In the genomic region with DNA sequence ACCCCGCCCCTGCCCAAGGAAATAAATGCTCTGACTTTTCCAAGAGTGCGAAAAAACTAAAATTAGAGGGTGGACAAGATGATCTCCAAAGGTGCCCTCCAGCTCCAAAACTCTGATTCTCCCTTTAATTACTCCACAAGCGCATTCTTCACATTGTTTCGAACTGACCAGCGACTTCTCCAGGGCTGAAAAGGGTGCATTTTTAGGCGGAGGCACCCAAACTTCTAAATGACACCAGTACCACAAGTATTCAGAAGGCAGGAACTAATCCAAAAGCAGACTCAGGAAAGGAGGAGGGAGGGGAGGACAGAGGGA, we compare ENCODE assay signal across 8 cellular contexts. TPM values are rescaled to one million over a fixed set of nuclear protein-coding genes. Genes with fewer than 3 reads are reported as not detected.
DNase-seq lines count a peak whose midpoint lies in the region; ATAC-seq, FAIRE-seq and TF ChIP-seq lines count a peak whose summit lies in the region.

No MANE protein-coding gene starts in this region.

- CTCF ChIA-PET in HepG2 (lab: Yijun Ruan, JAX; ENCODE audit: low intra/inter-chr PET ratio, low total read pairs): no interaction called here

- peak overlapping the region; percentile 92 for H3K9ac ChIP-seq in HepG2 (ENCODE audit: insufficient read depth, low read depth, low read length)

- ATAC-seq in activated naive CD8-positive, alpha-beta T cell treated with anti-CD3 and anti-CD28 coated beads, Interleukin-2, amount 50 U/mL, for 24 hours: no peak
- ATAC-seq in HepG2: no peak
- no peak for ATAC-seq in GM21367 (IDR thresholded peaks at IDR 0.05; ENCODE audit: unreplicated experiment)

- H3K27ac ChIP-seq in HepG2 (ENCODE audit: extremely low read length, insufficient read depth, low read length) (peak overlapping the region; percentile 89), thyroid gland (peak overlapping the region; percentile 98 to 99 (median 99))

- H3K36me3 ChIP-seq in HepG2 (replicated peaks in 1 of 2; ENCODE audit: control insufficient read depth in 1 of 2, insufficient read depth in 2 of 2, low read length in 2 of 2) (no peaks in the 10 kb centered on the region), thyroid gland (no peaks in the 10 kb centered on the region)

- peak overlapping the region; percentile 22 for H3K4me3 Mint-ChIP-seq in activated T-cell treated with anti-CD3 and anti-CD28 coated beads, Interleukin-2, amount 50 U/mL, for 24 hours
- peak overlapping the region; percentile 48 for H3K4me3 Mint-ChIP-seq in activated naive CD8-positive, alpha-beta T cell treated with anti-CD3 and anti-CD28 coated beads, Interleukin-2, amount 50 U/mL, for 24 hours

- POLR2A ChIA-PET in HepG2 (lab: Yijun Ruan, JAX): interaction anchor here (0.6 to 5.4 kb wide), 10 partner anchors 9 to 170 kb away, joined by 3 to 49 read pairs (median 6); no protein-coding TSS in a partner anchor

- 59% methylated on average over 6 of the region's 6 CpGs for WGBS in HepG2 (ENCODE audit: low lambda C conversion rate)
- 29 to 30% methylated on average over 6 of the region's 6 CpGs for WGBS in thyroid gland, 2 donors

- H3K27me3 Mint-ChIP-seq in activated T-cell treated with anti-CD3 and anti-CD28 coated beads, Interleukin-2, amount 50 U/mL, for 24 hours: peaks cover 48% of the 10 kb centered on the region
- H3K27me3 Mint-ChIP-seq in activated naive CD8-positive, alpha-beta T cell treated with anti-CD3 and anti-CD28 coated beads, Interleukin-2, amount 50 U/mL, for 24 hours: peaks cover 22% of the 10 kb centered on the region

- no peak for DNase-seq in activated T-cell treated with anti-CD3 and anti-CD28 coated beads, Interleukin-2, amount 50 U/mL, for 24 hours
- DNase-seq in activated T-cell treated with anti-CD3 and anti-CD28 coated beads for 4 hours (no peak), HepG2 (ENCODE audit: low spot score) (no peak), thyroid gland (no peak), NCI-H1092 treated with DMSO at 0.1 percent for 48 hours (lab: John Stamatoyannopoulos, UW) (no peak), GM20000 (ENCODE audit: low spot score) (no peak)
- no peak for DNase-seq in activated naive CD8-positive, alpha-beta T cell treated with anti-CD3 and anti-CD28 coated beads, Interleukin-2, amount 50 U/mL, for 24 hours

- peaks cover 4% of the 10 kb centered on the region for H3K4me1 Mint-ChIP-seq in activated T-cell treated with anti-CD3 and anti-CD28 coated beads, Interleukin-2, amount 50 U/mL, for 24 hours (ENCODE audit: low read depth)
- H3K4me1 Mint-ChIP-seq in activated naive CD8-positive, alpha-beta T cell treated with anti-CD3 and anti-CD28 coated beads, Interleukin-2, amount 50 U/mL, for 24 hours: peaks cover 8% of the 10 kb centered on the region

- H3K9me3 ChIP-seq in HepG2 (ENCODE audit: low read length): no peaks in the 10 kb centered on the region
- H3K9me3 ChIP-seq in thyroid gland: no peaks in the 10 kb centered on the region

- FAIRE-seq in HepG2 (lab: Jason Lieb, UNC): no peak

- no peaks in the 10 kb centered on the region for H3K36me3 Mint-ChIP-seq in activated T-cell treated with anti-CD3 and anti-CD28 coated beads, Interleukin-2, amount 50 U/mL, for 24 hours (ENCODE audit: low read depth)
- no peaks in the 10 kb centered on the region for H3K36me3 Mint-ChIP-seq in activated naive CD8-positive, alpha-beta T cell treated with anti-CD3 and anti-CD28 coated beads, Interleukin-2, amount 50 U/mL, for 24 hours (ENCODE audit: low read depth)

- H3K4me1 ChIP-seq in HepG2 (ENCODE audit: insufficient read depth, low read length) (peaks cover 87% of the 10 kb centered on the region), thyroid gland (peaks cover 71 to 80% of the 10 kb centered on the region in 2 donors)

- H4K20me1 ChIP-seq in HepG2 (ENCODE audit: insufficient read depth, low read length): peaks cover 7% of the 10 kb centered on the region; the same call in 1 of the 2 replicates

- in situ Hi-C loops in HepG2 (cut with HindIII; ENCODE audit: extremely low pct_ligation_motif_present, low pct_unique_long_range_greater_than_20kb): loop anchor here (5.0 kb wide), 1 partner anchor 100 kb away; no protein-coding TSS in a partner anchor

- H3K4me2 ChIP-seq in HepG2 (ENCODE audit: low read depth, low read length): peak overlapping the region; percentile 97

- peak overlapping the region; percentile 69 to 93 (median 89) for H3K4me3 ChIP-seq in HepG2 (replicated peaks in 1 of 3; ENCODE audit: insufficient read depth in 1 of 3, low read depth in 2 of 3, low read length in 3 of 3)
- peak overlapping the region in 2 of 3 donors; percentile 23 to 88 for H3K4me3 ChIP-seq in thyroid gland (replicated peaks in 1 of 3)

- no peaks in the 10 kb centered on the region for H3K9me3 Mint-ChIP-seq in activated T-cell treated with anti-CD3 and anti-CD28 coated beads, Interleukin-2, amount 50 U/mL, for 24 hours
- no peaks in the 10 kb centered on the region for H3K9me3 Mint-ChIP-seq in activated naive CD8-positive, alpha-beta T cell treated with anti-CD3 and anti-CD28 coated beads, Interleukin-2, amount 50 U/mL, for 24 hours

- no peak for TF ChIP-seq RAD21 in HepG2 (CRISPR knock-in tag; IDR thresholded peaks at IDR 0.05)

- TF ChIP-seq POLR2A in HepG2 (IDR thresholded peaks at IDR 0.05; ENCODE audit: insufficient read depth in 1 of 2, low read depth in 2 of 2, low read length in 2 of 2) (no peak), thyroid gland (IDR thresholded peaks at IDR 0.05) (no peak)

- no peak for TF ChIP-seq CTCF in HepG2 (CRISPR knock-in tag; IDR thresholded peaks at IDR 0.05)
- TF ChIP-seq CTCF in thyroid gland (IDR thresholded peaks at IDR 0.05): no peak
- TF ChIP-seq CTCF in GM20000 (IDR thresholded peaks at IDR 0.05; ENCODE audit: extremely low read depth, missing control alignments): no peak

- TF ChIP-seq EP300 in HepG2 (IDR thresholded peaks at IDR 0.05; ENCODE audit: low read depth in 2 of 2, low read length in 2 of 2): no peak
- TF ChIP-seq EP300 in HepG2 (CRISPR knock-in tag; IDR thresholded peaks at IDR 0.05; ENCODE audit: borderline replicate concordance): no peak

- intact Hi-C loops in HepG2 (cut with micrococcal nuclease; ENCODE audit: unreplicated experiment): loop anchor here (1.0 to 10.0 kb wide), 4 partner anchors 9 to 212 kb away; no protein-coding TSS in a partner anchor
- intact Hi-C loops in thyroid gland (cut with DNase I): no loop called here

- no peak overlapping the region for H2AFZ ChIP-seq in HepG2 (ENCODE audit: low read length)

- BruUV-seq in HepG2 (replicated peaks; lab: Mats Ljungman, UMichigan): no TSS peak

- no peak overlapping the region for H3K27ac Mint-ChIP-seq in activated T-cell treated with anti-CD3 and anti-CD28 coated beads, Interleukin-2, amount 50 U/mL, for 24 hours
- H3K27ac Mint-ChIP-seq in activated naive CD8-positive, alpha-beta T cell treated with anti-CD3 and anti-CD28 coated beads, Interleukin-2, amount 50 U/mL, for 24 hours: no peak overlapping the region

- peaks cover 94% of the 10 kb centered on the region for H3K79me2 ChIP-seq in HepG2 (ENCODE audit: insufficient read depth, low read length)

- H3K27me3 ChIP-seq in HepG2 (ENCODE audit: control insufficient read depth in 1 of 2, insufficient read depth in 2 of 2, low read length in 2 of 2) (no peaks in the 10 kb centered on the region; a peak in 2 of 5 replicates), thyroid gland (no peaks in the 10 kb centered on the region)

TF ChIP-seq in HepG2, 621 proteins besides CTCF, POLR2A, EP300 and RAD21:
- TF ChIP-seq ZNF501 (CRISPR knock-in tag; IDR thresholded peaks at IDR 0.05) (peak; percentile 7; the same call in 1 of the 2 replicates), TOPORS (CRISPR knock-in tag; IDR thresholded peaks at IDR 0.05) (0 out of 2 replicates have a peak, but pooled peaks have one; percentile 50), CCDC6 (CRISPR knock-in tag; IDR thresholded peaks at IDR 0.05) (0 out of 2 replicates have a peak, but pooled peaks have one; percentile 32), ZNF317 (CRISPR knock-in tag; IDR thresholded peaks at IDR 0.05) (0 out of 2 replicates have a peak, but pooled peaks have one; percentile 14), ZNF207 (IDR thresholded peaks at IDR 0.05; ENCODE audit: borderline replicate concordance) (no peak), SSRP1 (CRISPR knock-in tag; IDR thresholded peaks at IDR 0.05) (0 out of 2 replicates have a peak, but pooled peaks have one; percentile 27), ZNF343 (CRISPR knock-in tag; IDR thresholded peaks at IDR 0.05) (no peak), CREM (IDR thresholded peaks at IDR 0.05) (no peak), CREM (CRISPR knock-in tag; IDR thresholded peaks at IDR 0.05) (no peak)

RNA-seq across cellular contexts. Expression of gene ZFHX3, which starts 0.8 kb away (rescaled TPM):
- 6.0 and 12.3 TPM in 2 replicates for total RNA-seq in HepG2 (2016; rRNA removed; fragmentation: Illumina TruSeq; extraction: Trizol)
- total RNA-seq in HepG2 (2016; cell fraction: cytosol; rRNA removed; fragmentation: Illumina TruSeq; extraction: Trizol; ENCODE audit: low read depth): 1.8 and 1.9 TPM in 2 replicates
- total RNA-seq in HepG2 (2016; cell fraction: insoluble cytoplasmic fraction; rRNA removed; fragmentation: Illumina TruSeq; extraction: Trizol): 5.6 and 10.6 TPM in 2 replicates
- 5.0 and 5.6 TPM in 2 replicates for total RNA-seq in HepG2 (2016; cell fraction: membrane; rRNA removed; fragmentation: Illumina TruSeq; extraction: Trizol)
- 15.3 and 19.7 TPM in 2 replicates for total RNA-seq in HepG2 (2016; cell fraction: nucleus; rRNA removed; fragmentation: Illumina TruSeq; extraction: Trizol)
- polyA plus RNA-seq in HepG2 (2011; rRNA removed): 5.0 and 5.3 TPM in 2 replicates
- polyA plus RNA-seq in HepG2 (2011; cell fraction: cytosol; rRNA removed): 3.5 and 4.2 TPM in 2 replicates
- polyA plus RNA-seq in HepG2 (2011; cell fraction: nucleus; rRNA removed): 10.2 and 11.2 TPM in 2 replicates
- polyA plus RNA-seq in HepG2 (2012): 12.6 and 14.4 TPM in 2 replicates
- 0.31 and 0.36 TPM in 2 replicates for polyA plus RNA-seq in HepG2 (2016; cell fraction: cytosol; fragmentation: Illumina TruSeq; extraction: Trizol; ENCODE audit: low read depth)
- 8.6 and 11.4 TPM in 2 replicates for polyA plus RNA-seq in HepG2 (2016; cell fraction: insoluble cytoplasmic fraction; fragmentation: Illumina TruSeq; extraction: Trizol; ENCODE audit: low read depth)
- 1.0 and 1.4 TPM in 2 replicates for polyA plus RNA-seq in HepG2 (2016; cell fraction: membrane; fragmentation: Illumina TruSeq; extraction: Trizol; ENCODE audit: low read depth)
- 16.2 and 17.6 TPM in 2 replicates for polyA plus RNA-seq in HepG2 (2016; cell fraction: nucleus; fragmentation: Illumina TruSeq; extraction: Trizol; ENCODE audit: insufficient read depth, low read depth)
- 12.7 and 18.2 TPM in 2 replicates for polyA minus RNA-seq in HepG2 (2011; rRNA and poly(A)+ RNA removed; ENCODE audit: low replicate concordance)
- 16.9 and 20.7 TPM in 2 replicates for polyA minus RNA-seq in HepG2 (2011; cell fraction: cytosol; rRNA and poly(A)+ RNA removed)
- polyA minus RNA-seq in HepG2 (2011; cell fraction: nucleus; rRNA and poly(A)+ RNA removed): 23.9 and 27.2 TPM in 2 replicates
- total RNA-seq in thyroid gland: 10 to 100 TPM; 27.4 to 92.9 (median 45.5) TPM
